ENCODE assay signal across 9 cellular contexts in the genomic region with DNA sequence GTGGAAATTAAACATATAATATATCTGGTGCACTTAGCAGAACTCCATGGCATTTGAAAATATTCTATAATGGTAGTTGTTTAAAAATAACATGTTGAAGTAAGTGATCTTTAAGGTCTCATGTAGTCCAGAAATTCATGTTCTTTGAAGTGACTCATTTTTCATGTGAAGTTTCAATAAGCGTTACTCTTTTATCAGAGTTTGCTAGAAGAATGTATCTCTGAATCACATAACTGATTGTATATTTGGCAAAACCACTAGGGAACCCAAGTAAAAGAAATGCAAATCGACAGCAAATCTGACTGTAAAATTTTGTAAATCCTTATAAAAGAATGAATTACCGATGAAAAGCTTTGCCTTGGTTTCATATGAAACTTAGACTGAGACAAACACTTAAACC.
"Had no signal": no experiment of that assay in that cellular context is flagged by ENCODE, and none has a peak within 500 bp of the region (broad histone marks: within the 10 kb centered on the region; RNA-seq: fewer than 3 reads in every experiment).

No MANE protein-coding gene starts in this region.

- DNase-seq: GM23248, GOT3, H7, HFFc6 had no signal

- H3K9me3 ChIP-seq: HAP-1 had no signal

- ATAC-seq: HCT116, HepG2 had no signal

- H2AFZ ChIP-seq: GM23248 had no signal

- H3K9ac ChIP-seq: GM23248 had no signal

- H3K4me3 ChIP-seq: GM23248, HAP-1 had no signal

- H3K27me3 Mint-ChIP-seq: IgD-negative memory B cell had no signal

- H3K27ac ChIP-seq: GM23248, HL-60 had no signal

- H3K4me1 ChIP-seq: HAP-1 had no signal

- H3K4me1 Mint-ChIP-seq: IgD-negative memory B cell had no signal

- H3K27ac Mint-ChIP-seq: HFFc6 had no signal

- H3K36me3 Mint-ChIP-seq: IgD-negative memory B cell had no signal

- H3K4me3 Mint-ChIP-seq: HFFc6, IgD-negative memory B cell had no signal

- H3K36me3 ChIP-seq: HAP-1 had no signal
